In the genomic region with DNA sequence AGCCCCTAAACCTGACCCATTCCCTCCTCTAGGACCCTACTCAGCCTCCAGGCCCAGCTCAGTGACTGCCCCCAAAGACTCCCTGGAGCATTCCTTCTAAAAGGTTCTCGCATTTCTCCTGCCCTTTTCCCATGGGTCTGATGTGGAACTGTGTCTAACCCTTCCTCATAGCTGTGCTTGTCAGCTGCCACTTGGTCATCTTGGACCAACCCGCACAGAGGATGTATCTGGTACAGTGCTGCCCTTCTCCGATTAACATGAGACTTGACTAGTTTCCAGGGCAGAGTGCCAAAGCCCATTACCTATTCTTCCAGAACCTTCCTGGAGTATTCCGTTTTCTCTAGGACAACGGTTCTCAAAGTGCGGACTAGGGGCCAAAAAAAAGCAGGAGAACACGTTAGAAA, we compare ENCODE assay signal across 8 cellular contexts. TPM values are rescaled to one million over a fixed set of nuclear protein-coding genes. Genes with fewer than 3 reads are reported as not detected.
A peak's percentile ranks its signal among the peaks of the same experiment; 100 is the strongest.
DNase-seq lines count a peak whose midpoint lies in the region; TF ChIP-seq lines count a peak whose summit lies in the region.

No MANE protein-coding gene starts in this region.

- no peak overlapping the region for H2AK5ac ChIP-seq in mesendoderm (ENCODE audit: low read length)

- CTCF ChIA-PET in GM10248 (lab: Yijun Ruan, JAX): interaction anchor here (0.8 to 3.0 kb wide), 16 partner anchors 9 to 494 kb away, joined by 3 to 14 read pairs (median 4); no protein-coding TSS in a partner anchor

- TF ChIP-seq CTCF in GM12865 (IDR thresholded peaks at IDR 0.05; ENCODE audit: insufficient read depth, low read depth, low read length, missing control alignments) (no peak), colonic mucosa (IDR thresholded peaks at IDR 0.05) (no peak), GM10248 (IDR thresholded peaks at IDR 0.05; ENCODE audit: control extremely low read depth, extremely low read depth, low read depth, missing control alignments) (no peak)

- no peaks in the 10 kb centered on the region for H3K9me3 ChIP-seq in colonic mucosa

- no peak overlapping the region for H3K4ac ChIP-seq in mesendoderm (ENCODE audit: low read depth, low read length)

- no peak overlapping the region for H3K18ac ChIP-seq in mesendoderm (ENCODE audit: low read length)

- H4K5ac ChIP-seq in mesendoderm (ENCODE audit: low read length): no peak overlapping the region

- peak overlapping the region; percentile 89 for H3K56ac ChIP-seq in mesendoderm (ENCODE audit: low read length)

- no peak overlapping the region for H2BK120ac ChIP-seq in mesendoderm (ENCODE audit: low read depth, low read length)

- H2BK5ac ChIP-seq in mesendoderm (ENCODE audit: low read length): peak overlapping the region; percentile 45

- H3K9ac ChIP-seq in colonic mucosa (ENCODE audit: low read depth in 2 of 2, low read length in 2 of 2): peak overlapping the region; percentile 89 to 92
- peak overlapping the region; percentile 77 for H3K9ac ChIP-seq in mesendoderm (ENCODE audit: low read length)

- H3K79me1 ChIP-seq in mesendoderm (ENCODE audit: low read length): no peaks in the 10 kb centered on the region

- H3K36me3 ChIP-seq in colonic mucosa (no peaks in the 10 kb centered on the region), mesendoderm (ENCODE audit: control insufficient read depth, insufficient read depth, low read length) (no peaks in the 10 kb centered on the region), urinary bladder (ENCODE audit: insufficient read depth) (no peaks in the 10 kb centered on the region)

- intact Hi-C loops in colonic mucosa (cut with DNase I): no loop called here

- H3K27me3 ChIP-seq in colonic mucosa (no peaks in the 10 kb centered on the region), mesendoderm (ENCODE audit: insufficient read depth, low read length, poor library complexity) (no peaks in the 10 kb centered on the region)

- no peak overlapping the region for H2BK15ac ChIP-seq in mesendoderm (replicated peaks; ENCODE audit: low read depth)

- WGBS in mesendoderm (ENCODE audit: extremely low coverage, insufficient coverage, low lambda C conversion rate): no CpG with 5 or more reads among the region's 7 CpGs
- WGBS in urinary bladder: 58% methylated on average over 7 of the region's 7 CpGs

- H3K4me1 ChIP-seq in colonic mucosa: peaks cover 4% of the 10 kb centered on the region
- peaks cover 6% of the 10 kb centered on the region for H3K4me1 ChIP-seq in mesendoderm (ENCODE audit: control insufficient read depth, low read depth, low read length)
- no peaks in the 10 kb centered on the region for H3K4me1 ChIP-seq in urinary bladder (ENCODE audit: insufficient read depth)

- DNase-seq in GM12865 (ENCODE audit: low read depth): no peak
- DNase-seq in NCI-H1092 treated with DMSO at 0.1 percent for 48 hours (lab: John Stamatoyannopoulos, UW): peak; percentile 61
- DNase-seq in colonic mucosa: peak; percentile 68
- no peak for DNase-seq in mesendoderm
- DNase-seq in midbrain (lab: John Stamatoyannopoulos, UW): no peak
- DNase-seq in UCSD-AML1 (lab: John Stamatoyannopoulos, UW; ENCODE audit: unreplicated experiment): no peak
- no peak for DNase-seq in GM10248 (ENCODE audit: extremely low spot score)

- peak overlapping the region; percentile 99 for H3K27ac ChIP-seq in colonic mucosa
- H3K27ac ChIP-seq in mesendoderm (ENCODE audit: low read depth, low read length): peak overlapping the region; percentile 22
- peak overlapping the region; percentile 88 for H3K27ac ChIP-seq in urinary bladder (ENCODE audit: low read depth)

- H3K23ac ChIP-seq in mesendoderm (ENCODE audit: low read length): peak overlapping the region; percentile 11

- H4K8ac ChIP-seq in mesendoderm (ENCODE audit: low read depth, low read length): no peak overlapping the region

- H3K4me2 ChIP-seq in mesendoderm (ENCODE audit: low read length): peak overlapping the region; percentile 34

- peak overlapping the region; percentile 68 for H3K4me3 ChIP-seq in GM12865 (ENCODE audit: low read depth, low read length)
- H3K4me3 ChIP-seq in colonic mucosa: peak overlapping the region; percentile 81
- H3K4me3 ChIP-seq in mesendoderm (ENCODE audit: low read length): no peak overlapping the region
- H3K4me3 ChIP-seq in urinary bladder (ENCODE audit: low read depth, low read length): peak overlapping the region; percentile 66

- no peaks in the 10 kb centered on the region for H3K79me2 ChIP-seq in mesendoderm (ENCODE audit: control insufficient read depth, insufficient read depth, low read length)

- POLR2A ChIA-PET in GM10248 (lab: Yijun Ruan, JAX): interaction anchor here (0.7 to 1.4 kb wide), 3 partner anchors 14 to 56 kb away, joined by 3 to 7 read pairs (median 3); no protein-coding TSS in a partner anchor

RNA-seq across cellular contexts. Expression of gene NFU1, which starts 0.5 kb away (rescaled TPM):
- total RNA-seq in colonic mucosa (10 to 100 TPM; 58.4 to 62.0 TPM), urinary bladder (44.2 TPM)
- polyA plus RNA-seq in mesendoderm (2013, experiment 1 of 2): 96.6 TPM
- polyA plus RNA-seq in mesendoderm (2013, experiment 2 of 2): 97.0 TPM
- polyA plus RNA-seq in urinary bladder: 55.8 TPM

RNA-seq across cellular contexts. Expression of gene GFPT1, which starts 50.7 kb away (rescaled TPM):
- total RNA-seq in colonic mucosa: 100 to 1,000 TPM; 218 to 289 TPM
- polyA plus RNA-seq in mesendoderm (2013, experiment 1 of 2): 38.1 TPM
- 36.3 TPM for polyA plus RNA-seq in mesendoderm (2013, experiment 2 of 2)
- 74.3 TPM for total RNA-seq in urinary bladder
- 8.7 TPM for polyA plus RNA-seq in urinary bladder

Comparison
In these comparisons a context has a peak if more than half of its experiments do, and no peak if none do; other contexts are left out.
1. DNase-seq: peak in NCI-H1092 treated with DMSO at 0.1 percent for 48 hours (single experiment) and colonic mucosa (single experiment); none in GM12865 (single experiment), mesendoderm (single experiment), midbrain (single experiment), UCSD-AML1 (single experiment) and GM10248 (single experiment).
2. H3K27ac ChIP-seq: peak in every context shown above with its lines; median percentile 99 in colonic mucosa; 88 in urinary bladder; 22 in mesendoderm.